Comparison of ENCODE assay signal across 9 cellular contexts in the genomic region with DNA sequence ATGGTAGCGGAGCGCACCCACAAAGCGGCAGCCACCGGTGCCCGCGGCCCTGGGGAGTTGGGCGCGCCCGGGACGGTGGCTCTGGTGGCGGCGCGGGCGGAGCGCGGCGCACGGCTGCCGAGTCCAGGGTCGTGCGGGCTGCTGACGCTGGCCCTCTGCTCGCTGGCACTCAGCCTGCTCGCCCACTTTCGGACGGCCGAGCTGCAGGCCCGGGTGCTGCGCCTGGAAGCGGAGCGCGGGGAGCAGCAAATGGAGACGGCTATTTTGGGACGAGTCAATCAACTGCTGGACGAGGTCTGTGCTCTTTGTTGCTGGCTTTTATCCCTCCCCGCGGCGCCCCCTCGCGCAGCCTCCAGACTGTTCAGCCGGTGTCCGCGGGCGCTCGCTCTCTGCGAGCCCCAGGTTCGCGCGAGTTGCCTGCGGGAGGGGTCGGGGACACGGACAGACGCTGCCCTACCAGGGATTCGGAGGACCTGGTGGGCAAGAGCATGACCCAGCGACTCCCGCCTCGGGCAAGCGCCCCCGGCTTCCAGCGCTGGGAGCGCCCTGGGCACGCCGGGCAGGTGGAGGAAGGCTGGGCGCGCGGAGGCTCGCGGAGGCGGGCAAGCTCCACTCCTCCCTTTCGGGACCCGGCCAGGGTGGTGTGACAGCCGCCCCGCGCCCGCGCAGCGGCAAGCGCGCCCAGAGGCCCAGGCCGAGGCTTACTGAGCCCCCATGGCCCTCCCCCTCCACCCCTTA. TPM values are rescaled to one million over a fixed set of nuclear protein-coding genes. Genes with fewer than 3 reads are reported as not detected.
DNase-seq lines count a peak whose midpoint lies in the region; ATAC-seq lines count a peak whose summit lies in the region.
"Had no signal": no experiment of that assay in that cellular context is flagged by ENCODE, and none has a peak within 500 bp of the region (broad histone marks: within the 10 kb centered on the region; RNA-seq: fewer than 3 reads in every experiment).

No MANE protein-coding gene starts in this region.

- no peaks in the 10 kb centered on the region for H3K27me3 ChIP-seq in GM23248 (replicated peaks; ENCODE audit: insufficient read depth)
- H3K27me3 ChIP-seq in adipocyte (replicated peaks; ENCODE audit: control insufficient read depth, insufficient read depth, low read length), result peaks cover 8% of the 10 kb centered on the region

- no peaks in the 10 kb centered on the region for H3K4me1 Mint-ChIP-seq in activated CD4-positive, alpha-beta T cell treated with anti-CD3 and anti-CD28 coated beads, Interleukin-2, amount 10 ng/mL, durations not matched to agents 24 days and 14 days

- H3K9me2 ChIP-seq in GM23248 (ENCODE audit: insufficient read depth), result no peaks in the 10 kb centered on the region

- no peaks in the 10 kb centered on the region for H4K20me1 ChIP-seq in GM23248 (ENCODE audit: insufficient read depth)

- no peak overlapping the region for H3K27ac Mint-ChIP-seq in activated CD4-positive, alpha-beta T cell treated with anti-CD3 and anti-CD28 coated beads, Interleukin-2, amount 10 ng/mL, durations not matched to agents 24 days and 14 days
- H3K27ac Mint-ChIP-seq: stimulated activated naive CD8-positive, alpha-beta T cell treated with anti-CD3 and anti-CD28 coated beads, Interleukin-15, Interleukin-2, amounts not matched to agents 100 ng/mL and 50 ng/mL, for 24 hours had no signal

- H3K9me3 ChIP-seq in GM23248 (ENCODE audit: low read depth), result no peaks in the 10 kb centered on the region
- H3K9me3 ChIP-seq in adipocyte (ENCODE audit: control insufficient read depth, low read length), result no peaks in the 10 kb centered on the region

- H2AFZ ChIP-seq in GM23248, result peak overlapping the region; percentile 88

- H3K4me2 ChIP-seq in GM23248 (ENCODE audit: unreplicated experiment), result peak overlapping the region; percentile 99

- in situ Hi-C loops in GM23248 (cut with MboI), result no loop called here

- H3K4me3 ChIP-seq in GM23248, result peak overlapping the region; percentile 83
- H3K4me3 ChIP-seq in adipocyte (ENCODE audit: low read length), result peak overlapping the region; percentile 86
- peak overlapping the region; percentile 75 for H3K4me3 ChIP-seq in skeletal muscle cell (ENCODE audit: low read depth, low read length)

- peaks cover 17% of the 10 kb centered on the region; the same call in 1 of the 2 replicates for H3K79me2 ChIP-seq in GM23248 (ENCODE audit: insufficient read depth)

- H3K9me3 Mint-ChIP-seq in activated CD4-positive, alpha-beta T cell treated with anti-CD3 and anti-CD28 coated beads, Interleukin-2, amount 10 ng/mL, durations not matched to agents 24 days and 14 days, result no peaks in the 10 kb centered on the region
- H3K9me3 Mint-ChIP-seq: stimulated activated naive CD8-positive, alpha-beta T cell treated with anti-CD3 and anti-CD28 coated beads, Interleukin-15, Interleukin-2, amounts not matched to agents 100 ng/mL and 50 ng/mL, for 24 hours had no signal

- peak overlapping the region; percentile 81 for H3K9ac ChIP-seq in GM23248
- peak overlapping the region; percentile 73 for H3K9ac ChIP-seq in adipocyte (ENCODE audit: low read length)

- H3K4me3 Mint-ChIP-seq in activated CD4-positive, alpha-beta T cell treated with anti-CD3 and anti-CD28 coated beads, Interleukin-2, amount 10 ng/mL, durations not matched to agents 24 days and 14 days, result no peak overlapping the region
- H3K4me3 Mint-ChIP-seq: stimulated activated naive CD8-positive, alpha-beta T cell treated with anti-CD3 and anti-CD28 coated beads, Interleukin-15, Interleukin-2, amounts not matched to agents 100 ng/mL and 50 ng/mL, for 24 hours had no signal

- H3K36me3 ChIP-seq in GM23248 (ENCODE audit: low read depth) (no peaks in the 10 kb centered on the region), adipocyte (ENCODE audit: control insufficient read depth, insufficient read depth, low read length, severe bottlenecking) (no peaks in the 10 kb centered on the region)

- WGBS in GM23248 (ENCODE audit: low coverage in 1 of 2, low lambda C conversion rate in 2 of 2, missing lambda C conversion rate in 2 of 2), 2 experiments, result 0 to 2% methylated on average over 68 to 77 of the region's 80 CpGs

- intact Hi-C loops in activated CD4-positive, alpha-beta T cell treated with anti-CD3 and anti-CD28 coated beads, Interleukin-2, amount 10 ng/mL, durations not matched to agents 24 days and 14 days (cut with micrococcal nuclease), result no loop called here

- peak; percentile 70 for DNase-seq in GM23248
- DNase-seq in adipocyte (ENCODE audit: low read depth), result peak; percentile 72
- DNase-seq in hepatic stellate cell (ENCODE audit: low spot score), result peak; percentile 78
- no peak for DNase-seq in skeletal muscle cell (ENCODE audit: low read depth)
- DNase-seq in ureter (ENCODE audit: low spot score), result no peak
- DNase-seq in activated CD4-positive, alpha-beta T cell treated with anti-CD3 and anti-CD28 coated beads, Interleukin-2, amount 10 ng/mL, durations not matched to agents 24 days and 14 days, result no peak
- no peak for DNase-seq in HPDE6-E6E7 (ENCODE audit: extremely low spot score)

- peak overlapping the region; percentile 3; the same call in 1 of the 2 replicates for H3K27ac ChIP-seq in GM23248

- H3K4me1 ChIP-seq in GM23248 (ENCODE audit: insufficient read depth) (peaks cover 9% of the 10 kb centered on the region), adipocyte (ENCODE audit: control insufficient read depth, insufficient read depth, low read length) (peaks cover 15% of the 10 kb centered on the region)

- no peaks in the 10 kb centered on the region for H3K36me3 Mint-ChIP-seq in activated CD4-positive, alpha-beta T cell treated with anti-CD3 and anti-CD28 coated beads, Interleukin-2, amount 10 ng/mL, durations not matched to agents 24 days and 14 days (ENCODE audit: low read depth)

- H3F3A ChIP-seq in GM23248 (ENCODE audit: insufficient read depth), result peaks cover 9% of the 10 kb centered on the region; the same call in 1 of the 2 replicates

- no peak for ATAC-seq in HG02678 (IDR thresholded peaks at IDR 0.05; ENCODE audit: unreplicated experiment)

- H3K27me3 Mint-ChIP-seq in activated CD4-positive, alpha-beta T cell treated with anti-CD3 and anti-CD28 coated beads, Interleukin-2, amount 10 ng/mL, durations not matched to agents 24 days and 14 days, result peaks cover 49% of the 10 kb centered on the region

RNA-seq across cellular contexts. Expression of a gene that starts 0.9 kb away (rescaled TPM):
- 17.2 and 17.3 TPM in 2 replicates for total RNA-seq in GM23248 (2014; rRNA removed; shearing (Covaris generic))
- 12.8 and 15.2 TPM in 2 replicates for polyA plus RNA-seq in GM23248 (2016; fragmentation: Nextera tagmentation; extraction: Ambion mirVana)
- total RNA-seq in ureter, result 4.9 TPM
- total RNA-seq in activated CD4-positive, alpha-beta T cell treated with anti-CD3 and anti-CD28 coated beads, Interleukin-2, amount 10 ng/mL, durations not matched to agents 24 days and 14 days, result not detected in 2 replicates

Comparison
In these comparisons a context has a peak if more than half of its experiments do, and no peak if none do; other contexts are left out.
1. DNase-seq: peak in GM23248 (single experiment), adipocyte (single experiment) and hepatic stellate cell (single experiment); none in skeletal muscle cell (single experiment), ureter (single experiment), activated CD4-positive, alpha-beta T cell treated with anti-CD3 and anti-CD28 coated beads, Interleukin-2, amount 10 ng/mL, durations not matched to agents 24 days and 14 days (single experiment) and HPDE6-E6E7 (single experiment).
2. Peak in every context shown above with its lines, with median percentiles within 50 percentile points of each other: H3K4me3 ChIP-seq.